Comparison of ENCODE assay signal across 10 cellular contexts in the genomic region with DNA sequence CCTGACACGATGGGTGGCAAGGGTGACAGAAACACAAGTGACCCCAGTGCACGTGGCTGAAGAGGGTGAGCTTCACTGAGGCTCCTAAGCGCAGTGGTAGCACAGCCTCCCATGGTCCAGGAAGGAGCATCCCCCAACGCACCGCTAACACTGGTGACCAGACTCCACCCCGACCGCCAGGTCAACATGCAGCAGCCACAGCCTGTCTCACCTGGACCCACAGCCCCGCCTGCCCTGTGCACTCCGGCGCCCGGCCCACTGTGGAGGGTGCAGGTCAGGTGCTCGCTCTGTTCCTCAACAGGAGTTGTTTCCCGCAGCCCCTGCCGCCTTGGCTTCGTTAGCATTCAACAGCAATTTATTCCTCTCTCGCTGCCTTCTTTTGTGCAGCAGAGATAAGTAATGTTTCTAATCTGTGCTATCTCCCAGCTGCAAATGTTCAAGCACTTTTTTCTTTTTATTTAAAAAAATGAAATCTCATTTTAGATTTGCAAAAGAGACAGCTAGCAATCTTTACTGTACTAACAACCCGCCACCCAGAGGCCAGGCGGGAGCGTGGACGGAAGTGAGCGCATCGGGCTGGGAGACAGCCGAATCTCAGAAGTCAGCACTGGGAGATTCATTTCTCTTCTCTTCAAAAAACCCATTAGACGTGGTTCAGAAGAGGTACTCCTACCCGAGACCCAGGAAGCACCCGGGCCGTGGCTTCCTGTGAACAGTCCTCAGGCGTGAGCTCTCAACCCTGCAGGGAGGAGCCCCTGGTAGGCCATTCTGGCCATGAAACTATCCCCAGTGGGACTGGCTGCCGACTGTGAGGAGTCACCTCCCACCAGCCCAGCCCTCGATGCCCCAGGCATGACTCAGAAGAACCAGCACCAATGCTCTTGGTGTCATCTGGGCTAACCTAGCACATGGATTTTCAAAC.
DNase-seq lines count a peak whose midpoint lies in the region; ATAC-seq and TF ChIP-seq lines count a peak whose summit lies in the region.
"Had no signal": no experiment of that assay in that cellular context is flagged by ENCODE, and none has a peak within 500 bp of the region (broad histone marks: within the 10 kb centered on the region; RNA-seq: fewer than 3 reads in every experiment).

No MANE protein-coding gene starts in this region.

- H3K36me3 Mint-ChIP-seq in activated naive CD4-positive, alpha-beta T cell treated with anti-CD3 and anti-CD28 coated beads, Interleukin-2, amount 50 U/mL, for 24 hours, result peaks cover 2% of the 10 kb centered on the region
- H3K36me3 Mint-ChIP-seq in endothelial cell (ENCODE audit: low read depth, unreplicated experiment), result peaks cover 14% of the 10 kb centered on the region
- H3K36me3 Mint-ChIP-seq in stimulated activated effector memory CD8-positive, alpha-beta T cell treated with anti-CD3 and anti-CD28 coated beads, Interleukin-12 subunit alpha, Interleukin-12 subunit beta, amount 100 ng/mL, for 72 hours, result peaks cover 18% of the 10 kb centered on the region

- TF ChIP-seq CTCF in GM12874 (IDR thresholded peaks at IDR 0.05; ENCODE audit: insufficient read depth, low read depth, low read length), result peak; percentile 12; the same call in 1 of the 2 replicates
- peak; percentile 20 for TF ChIP-seq CTCF in NB4 (IDR thresholded peaks at IDR 0.05; ENCODE audit: low read depth, low read length)
- no peak for TF ChIP-seq CTCF in endothelial cell (IDR thresholded peaks at IDR 0.05; ENCODE audit: unreplicated experiment)

- peak overlapping the region; percentile 50 for H3K4me3 Mint-ChIP-seq in activated naive CD4-positive, alpha-beta T cell treated with anti-CD3 and anti-CD28 coated beads, Interleukin-2, amount 50 U/mL, for 24 hours
- H3K4me3 Mint-ChIP-seq in endothelial cell (ENCODE audit: unreplicated experiment), result no peak overlapping the region
- no peak overlapping the region for H3K4me3 Mint-ChIP-seq in stimulated activated effector memory CD8-positive, alpha-beta T cell treated with anti-CD3 and anti-CD28 coated beads, Interleukin-12 subunit alpha, Interleukin-12 subunit beta, amount 100 ng/mL, for 72 hours

- H3K4me1 Mint-ChIP-seq in activated naive CD4-positive, alpha-beta T cell treated with anti-CD3 and anti-CD28 coated beads, Interleukin-2, amount 50 U/mL, for 24 hours, result peaks cover 53% of the 10 kb centered on the region
- H3K4me1 Mint-ChIP-seq in endothelial cell (ENCODE audit: unreplicated experiment), result peaks cover 5% of the 10 kb centered on the region
- peaks cover 63% of the 10 kb centered on the region for H3K4me1 Mint-ChIP-seq in stimulated activated effector memory CD8-positive, alpha-beta T cell treated with anti-CD3 and anti-CD28 coated beads, Interleukin-12 subunit alpha, Interleukin-12 subunit beta, amount 100 ng/mL, for 72 hours

- no peak for ATAC-seq in stimulated activated effector memory CD8-positive, alpha-beta T cell treated with anti-CD3 and anti-CD28 coated beads, Interleukin-12 subunit alpha, Interleukin-12 subunit beta, amount 100 ng/mL, for 72 hours
- ATAC-seq in HG02763 (IDR thresholded peaks at IDR 0.05; ENCODE audit: unreplicated experiment), result no peak

- H3K9me3 Mint-ChIP-seq in activated naive CD4-positive, alpha-beta T cell treated with anti-CD3 and anti-CD28 coated beads, Interleukin-2, amount 50 U/mL, for 24 hours, result no peaks in the 10 kb centered on the region
- no peaks in the 10 kb centered on the region for H3K9me3 Mint-ChIP-seq in endothelial cell (ENCODE audit: unreplicated experiment)
- H3K9me3 Mint-ChIP-seq in stimulated activated effector memory CD8-positive, alpha-beta T cell treated with anti-CD3 and anti-CD28 coated beads, Interleukin-12 subunit alpha, Interleukin-12 subunit beta, amount 100 ng/mL, for 72 hours, result peaks cover 6% of the 10 kb centered on the region

- no peaks in the 10 kb centered on the region for H3K27me3 Mint-ChIP-seq in activated naive CD4-positive, alpha-beta T cell treated with anti-CD3 and anti-CD28 coated beads, Interleukin-2, amount 50 U/mL, for 24 hours
- H3K27me3 Mint-ChIP-seq in endothelial cell (ENCODE audit: unreplicated experiment), result peaks cover 11% of the 10 kb centered on the region

- TF ChIP-seq POLR2A in NB4 (IDR thresholded peaks at IDR 0.05; ENCODE audit: extremely low read depth, insufficient read length), result no peak

- DNase-seq in NB4 (ENCODE audit: low read depth) (peak; percentile 87), mucosa of gallbladder (ENCODE audit: low spot score) (no peak), endothelial cell (ENCODE audit: low spot score) (no peak)
- DNase-seq in stimulated activated CD4-positive, alpha-beta T cell treated with anti-CD3 and anti-CD28 coated beads, Interleukin-15, amount 100 ng/mL, for 24 hours, result peak; percentile 58
- no peak for DNase-seq in stimulated activated effector memory CD8-positive, alpha-beta T cell treated with anti-CD3 and anti-CD28 coated beads, Interleukin-12 subunit alpha, Interleukin-12 subunit beta, amount 100 ng/mL, for 72 hours (ENCODE audit: low spot score in 2 of 2)
- DNase-seq: psoas muscle had no signal

- H3K4me3 ChIP-seq in NB4 (ENCODE audit: low read depth, low read length), result no peak overlapping the region
- H3K4me3 ChIP-seq: psoas muscle, upper lobe of left lung had no signal

- H3K27ac Mint-ChIP-seq in activated naive CD4-positive, alpha-beta T cell treated with anti-CD3 and anti-CD28 coated beads, Interleukin-2, amount 50 U/mL, for 24 hours, result peak overlapping the region; percentile 84
- no peak overlapping the region for H3K27ac Mint-ChIP-seq in endothelial cell (ENCODE audit: unreplicated experiment)
- H3K27ac Mint-ChIP-seq in stimulated activated effector memory CD8-positive, alpha-beta T cell treated with anti-CD3 and anti-CD28 coated beads, Interleukin-12 subunit alpha, Interleukin-12 subunit beta, amount 100 ng/mL, for 72 hours, result no peak overlapping the region

Comparison
In these comparisons a context has a peak if more than half of its experiments do, and no peak if none do; other contexts are left out.
1. DNase-seq: peak in NB4 (single experiment) and stimulated activated CD4-positive, alpha-beta T cell treated with anti-CD3 and anti-CD28 coated beads, Interleukin-15, amount 100 ng/mL, for 24 hours (single experiment); none in mucosa of gallbladder (single experiment), endothelial cell (single experiment) and stimulated activated effector memory CD8-positive, alpha-beta T cell treated with anti-CD3 and anti-CD28 coated beads, Interleukin-12 subunit alpha, Interleukin-12 subunit beta, amount 100 ng/mL, for 72 hours (0 of 2).